Comparison of ENCODE assay signal across 1 cellular context in genomic region chr2:97908208-97908676, GRCh38.
TF ChIP-seq lines count a peak whose summit lies in the region.

No MANE protein-coding gene starts in this region.

TF ChIP-seq in GM12878, 131 proteins besides CTCF, POLR2A, EP300 and RAD21 (continued from another document and continues in another):
- TF ChIP-seq ZNF217 (IDR thresholded peaks at IDR 0.05) (no peak), RFX5 (IDR thresholded peaks at IDR 0.05; ENCODE audit: low read depth, low read length) (no peak), GATAD2B (conservative IDR thresholded peaks at IDR 0.05; ENCODE audit: low read depth) (peak; percentile 85), MYB (IDR thresholded peaks at IDR 0.05; ENCODE audit: borderline replicate concordance, low read depth, low read length) (no peak), SUPT20H (IDR thresholded peaks at IDR 0.05; ENCODE audit: borderline replicate concordance, control insufficient read depth, low read depth, low read length) (no peak), NRF1 (conservative IDR thresholded peaks at IDR 0.05; ENCODE audit: low read depth, low read length) (no peak), ESRRA (IDR thresholded peaks at IDR 0.05; ENCODE audit: low read length) (no peak), JUND (IDR thresholded peaks at IDR 0.05; ENCODE audit: low read depth, low read length) (no peak), HDAC6 (IDR thresholded peaks at IDR 0.05; ENCODE audit: unreplicated experiment) (no peak), TARDBP (IDR thresholded peaks at IDR 0.05; ENCODE audit: borderline replicate concordance) (no peak), SKIL (IDR thresholded peaks at IDR 0.05; ENCODE audit: low read depth, poor library complexity, severe bottlenecking) (no peak), CHD2 (IDR thresholded peaks at IDR 0.05; ENCODE audit: borderline replicate concordance, low read depth, low read length) (no peak; the same call in 1 of the 2 replicates), BMI1 (IDR thresholded peaks at IDR 0.05; ENCODE audit: borderline replicate concordance) (0 out of 2 replicates have a peak, but pooled peaks have one; percentile 11), SUZ12 (IDR thresholded peaks at IDR 0.05; ENCODE audit: unreplicated experiment) (no peak), ZZZ3 (IDR thresholded peaks at IDR 0.05; ENCODE audit: control insufficient read depth, insufficient read length, low read depth) (no peak), TCF7 (IDR thresholded peaks at IDR 0.05; ENCODE audit: borderline replicate concordance) (peak; percentile 89), DPF2 (IDR thresholded peaks at IDR 0.05) (peak; percentile 63), ETV6 (conservative IDR thresholded peaks at IDR 0.05 in 1 of 2, IDR thresholded peaks at IDR 0.05 in 1 of 2; ENCODE audit: borderline replicate concordance in 1 of 2, low read depth in 1 of 2) (no peak), CHD4 (IDR thresholded peaks at IDR 0.05) (no peak), ZBED1 (IDR thresholded peaks at IDR 0.05; ENCODE audit: borderline replicate concordance) (0 out of 2 replicates have a peak, but pooled peaks have one; percentile 23), MTA2 (IDR thresholded peaks at IDR 0.05; ENCODE audit: low read depth) (peak; percentile 88), IRF5 (IDR thresholded peaks at IDR 0.05; ENCODE audit: borderline replicate concordance) (no peak), NFIC (IDR thresholded peaks at IDR 0.05; ENCODE audit: low read depth, low read length) (peak; percentile 79; the same call in 1 of the 2 replicates), EGR1 (IDR thresholded peaks at IDR 0.05; ENCODE audit: borderline replicate concordance in 1 of 2, low read depth in 2 of 2, low read length in 2 of 2) (no peak), ZNF24 (IDR thresholded peaks at IDR 0.05) (no peak), RELA (IDR thresholded peaks at IDR 0.05; ENCODE audit: borderline replicate concordance, partially characterized antibody) (no peak), SREBF1 (IDR thresholded peaks at IDR 0.05; ENCODE audit: low read length) (no peak), TCF3 (IDR thresholded peaks at IDR 0.05; ENCODE audit: borderline replicate concordance, insufficient read depth, low read depth, low read length) (no peak), NFYA (IDR thresholded peaks at IDR 0.05; ENCODE audit: borderline replicate concordance, low read depth, low read length) (no peak), SRF (IDR thresholded peaks at IDR 0.05; ENCODE audit: low read depth in 2 of 2, low read length in 2 of 2) (no peak), SREBF2 (IDR thresholded peaks at IDR 0.05; ENCODE audit: low read length) (no peak)
- TF ChIP-seq, protein P1, sequence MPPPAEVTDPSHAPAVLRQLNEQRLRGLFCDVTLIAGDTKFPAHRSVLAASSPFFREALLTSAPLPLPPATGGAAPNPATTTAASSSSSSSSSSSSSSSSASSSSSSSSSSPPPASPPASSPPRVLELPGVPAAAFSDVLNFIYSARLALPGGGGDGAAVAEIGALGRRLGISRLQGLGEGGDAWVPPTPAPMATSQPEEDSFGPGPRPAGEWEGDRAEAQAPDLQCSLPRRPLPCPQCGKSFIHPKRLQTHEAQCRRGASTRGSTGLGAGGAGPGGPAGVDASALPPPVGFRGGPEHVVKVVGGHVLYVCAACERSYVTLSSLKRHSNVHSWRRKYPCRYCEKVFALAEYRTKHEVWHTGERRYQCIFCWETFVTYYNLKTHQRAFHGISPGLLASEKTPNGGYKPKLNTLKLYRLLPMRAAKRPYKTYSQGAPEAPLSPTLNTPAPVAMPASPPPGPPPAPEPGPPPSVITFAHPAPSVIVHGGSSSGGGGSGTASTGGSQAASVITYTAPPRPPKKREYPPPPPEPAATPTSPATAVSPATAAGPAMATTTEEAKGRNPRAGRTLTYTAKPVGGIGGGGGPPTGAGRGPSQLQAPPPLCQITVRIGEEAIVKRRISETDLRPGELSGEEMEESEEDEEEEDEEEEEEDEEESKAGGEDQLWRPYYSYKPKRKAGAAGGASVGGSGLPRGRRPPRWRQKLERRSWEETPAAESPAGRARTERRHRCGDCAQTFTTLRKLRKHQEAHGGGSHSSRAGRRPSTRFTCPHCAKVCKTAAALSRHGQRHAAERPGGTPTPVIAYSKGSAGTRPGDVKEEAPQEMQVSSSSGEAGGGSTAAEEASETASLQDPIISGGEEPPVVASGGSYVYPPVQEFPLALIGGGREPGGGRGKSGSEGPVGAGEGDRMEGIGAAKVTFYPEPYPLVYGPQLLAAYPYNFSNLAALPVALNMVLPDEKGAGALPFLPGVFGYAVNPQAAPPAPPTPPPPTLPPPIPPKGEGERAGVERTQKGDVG (CRISPR knock-in tag; IDR thresholded peaks at IDR 0.05): no peak
- TF ChIP-seq, protein P2, sequence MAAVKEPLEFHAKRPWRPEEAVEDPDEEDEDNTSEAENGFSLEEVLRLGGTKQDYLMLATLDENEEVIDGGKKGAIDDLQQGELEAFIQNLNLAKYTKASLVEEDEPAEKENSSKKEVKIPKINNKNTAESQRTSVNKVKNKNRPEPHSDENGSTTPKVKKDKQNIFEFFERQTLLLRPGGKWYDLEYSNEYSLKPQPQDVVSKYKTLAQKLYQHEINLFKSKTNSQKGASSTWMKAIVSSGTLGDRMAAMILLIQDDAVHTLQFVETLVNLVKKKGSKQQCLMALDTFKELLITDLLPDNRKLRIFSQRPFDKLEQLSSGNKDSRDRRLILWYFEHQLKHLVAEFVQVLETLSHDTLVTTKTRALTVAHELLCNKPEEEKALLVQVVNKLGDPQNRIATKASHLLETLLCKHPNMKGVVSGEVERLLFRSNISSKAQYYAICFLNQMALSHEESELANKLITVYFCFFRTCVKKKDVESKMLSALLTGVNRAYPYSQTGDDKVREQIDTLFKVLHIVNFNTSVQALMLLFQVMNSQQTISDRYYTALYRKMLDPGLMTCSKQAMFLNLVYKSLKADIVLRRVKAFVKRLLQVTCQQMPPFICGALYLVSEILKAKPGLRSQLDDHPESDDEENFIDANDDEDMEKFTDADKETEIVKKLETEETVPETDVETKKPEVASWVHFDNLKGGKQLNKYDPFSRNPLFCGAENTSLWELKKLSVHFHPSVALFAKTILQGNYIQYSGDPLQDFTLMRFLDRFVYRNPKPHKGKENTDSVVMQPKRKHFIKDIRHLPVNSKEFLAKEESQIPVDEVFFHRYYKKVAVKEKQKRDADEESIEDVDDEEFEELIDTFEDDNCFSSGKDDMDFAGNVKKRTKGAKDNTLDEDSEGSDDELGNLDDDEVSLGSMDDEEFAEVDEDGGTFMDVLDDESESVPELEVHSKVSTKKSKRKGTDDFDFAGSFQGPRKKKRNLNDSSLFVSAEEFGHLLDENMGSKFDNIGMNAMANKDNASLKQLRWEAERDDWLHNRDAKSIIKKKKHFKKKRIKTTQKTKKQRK (IDR thresholded peaks at IDR 0.05; ENCODE audit: low read depth, low read length): no peak
- TF ChIP-seq, protein P3, sequence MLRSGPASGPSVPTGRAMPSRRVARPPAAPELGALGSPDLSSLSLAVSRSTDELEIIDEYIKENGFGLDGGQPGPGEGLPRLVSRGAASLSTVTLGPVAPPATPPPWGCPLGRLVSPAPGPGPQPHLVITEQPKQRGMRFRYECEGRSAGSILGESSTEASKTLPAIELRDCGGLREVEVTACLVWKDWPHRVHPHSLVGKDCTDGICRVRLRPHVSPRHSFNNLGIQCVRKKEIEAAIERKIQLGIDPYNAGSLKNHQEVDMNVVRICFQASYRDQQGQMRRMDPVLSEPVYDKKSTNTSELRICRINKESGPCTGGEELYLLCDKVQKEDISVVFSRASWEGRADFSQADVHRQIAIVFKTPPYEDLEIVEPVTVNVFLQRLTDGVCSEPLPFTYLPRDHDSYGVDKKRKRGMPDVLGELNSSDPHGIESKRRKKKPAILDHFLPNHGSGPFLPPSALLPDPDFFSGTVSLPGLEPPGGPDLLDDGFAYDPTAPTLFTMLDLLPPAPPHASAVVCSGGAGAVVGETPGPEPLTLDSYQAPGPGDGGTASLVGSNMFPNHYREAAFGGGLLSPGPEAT (IDR thresholded peaks at IDR 0.05; ENCODE audit: low read depth): peak; percentile 90
- TF ChIP-seq, protein P4, sequence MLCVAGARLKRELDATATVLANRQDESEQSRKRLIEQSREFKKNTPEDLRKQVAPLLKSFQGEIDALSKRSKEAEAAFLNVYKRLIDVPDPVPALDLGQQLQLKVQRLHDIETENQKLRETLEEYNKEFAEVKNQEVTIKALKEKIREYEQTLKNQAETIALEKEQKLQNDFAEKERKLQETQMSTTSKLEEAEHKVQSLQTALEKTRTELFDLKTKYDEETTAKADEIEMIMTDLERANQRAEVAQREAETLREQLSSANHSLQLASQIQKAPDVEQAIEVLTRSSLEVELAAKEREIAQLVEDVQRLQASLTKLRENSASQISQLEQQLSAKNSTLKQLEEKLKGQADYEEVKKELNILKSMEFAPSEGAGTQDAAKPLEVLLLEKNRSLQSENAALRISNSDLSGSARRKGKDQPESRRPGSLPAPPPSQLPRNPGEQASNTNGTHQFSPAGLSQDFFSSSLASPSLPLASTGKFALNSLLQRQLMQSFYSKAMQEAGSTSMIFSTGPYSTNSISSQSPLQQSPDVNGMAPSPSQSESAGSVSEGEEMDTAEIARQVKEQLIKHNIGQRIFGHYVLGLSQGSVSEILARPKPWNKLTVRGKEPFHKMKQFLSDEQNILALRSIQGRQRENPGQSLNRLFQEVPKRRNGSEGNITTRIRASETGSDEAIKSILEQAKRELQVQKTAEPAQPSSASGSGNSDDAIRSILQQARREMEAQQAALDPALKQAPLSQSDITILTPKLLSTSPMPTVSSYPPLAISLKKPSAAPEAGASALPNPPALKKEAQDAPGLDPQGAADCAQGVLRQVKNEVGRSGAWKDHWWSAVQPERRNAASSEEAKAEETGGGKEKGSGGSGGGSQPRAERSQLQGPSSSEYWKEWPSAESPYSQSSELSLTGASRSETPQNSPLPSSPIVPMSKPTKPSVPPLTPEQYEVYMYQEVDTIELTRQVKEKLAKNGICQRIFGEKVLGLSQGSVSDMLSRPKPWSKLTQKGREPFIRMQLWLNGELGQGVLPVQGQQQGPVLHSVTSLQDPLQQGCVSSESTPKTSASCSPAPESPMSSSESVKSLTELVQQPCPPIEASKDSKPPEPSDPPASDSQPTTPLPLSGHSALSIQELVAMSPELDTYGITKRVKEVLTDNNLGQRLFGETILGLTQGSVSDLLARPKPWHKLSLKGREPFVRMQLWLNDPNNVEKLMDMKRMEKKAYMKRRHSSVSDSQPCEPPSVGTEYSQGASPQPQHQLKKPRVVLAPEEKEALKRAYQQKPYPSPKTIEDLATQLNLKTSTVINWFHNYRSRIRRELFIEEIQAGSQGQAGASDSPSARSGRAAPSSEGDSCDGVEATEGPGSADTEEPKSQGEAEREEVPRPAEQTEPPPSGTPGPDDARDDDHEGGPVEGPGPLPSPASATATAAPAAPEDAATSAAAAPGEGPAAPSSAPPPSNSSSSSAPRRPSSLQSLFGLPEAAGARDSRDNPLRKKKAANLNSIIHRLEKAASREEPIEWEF (IDR thresholded peaks at IDR 0.05; ENCODE audit: insufficient replicate concordance, low read depth, low read length): peak; percentile 75
- TF ChIP-seq, protein P5, sequence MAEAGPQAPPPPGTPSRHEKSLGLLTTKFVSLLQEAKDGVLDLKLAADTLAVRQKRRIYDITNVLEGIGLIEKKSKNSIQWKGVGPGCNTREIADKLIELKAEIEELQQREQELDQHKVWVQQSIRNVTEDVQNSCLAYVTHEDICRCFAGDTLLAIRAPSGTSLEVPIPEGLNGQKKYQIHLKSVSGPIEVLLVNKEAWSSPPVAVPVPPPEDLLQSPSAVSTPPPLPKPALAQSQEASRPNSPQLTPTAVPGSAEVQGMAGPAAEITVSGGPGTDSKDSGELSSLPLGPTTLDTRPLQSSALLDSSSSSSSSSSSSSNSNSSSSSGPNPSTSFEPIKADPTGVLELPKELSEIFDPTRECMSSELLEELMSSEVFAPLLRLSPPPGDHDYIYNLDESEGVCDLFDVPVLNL (IDR thresholded peaks at IDR 0.05; ENCODE audit: low read depth, low read length): no peak
- TF ChIP-seq, protein P6, sequence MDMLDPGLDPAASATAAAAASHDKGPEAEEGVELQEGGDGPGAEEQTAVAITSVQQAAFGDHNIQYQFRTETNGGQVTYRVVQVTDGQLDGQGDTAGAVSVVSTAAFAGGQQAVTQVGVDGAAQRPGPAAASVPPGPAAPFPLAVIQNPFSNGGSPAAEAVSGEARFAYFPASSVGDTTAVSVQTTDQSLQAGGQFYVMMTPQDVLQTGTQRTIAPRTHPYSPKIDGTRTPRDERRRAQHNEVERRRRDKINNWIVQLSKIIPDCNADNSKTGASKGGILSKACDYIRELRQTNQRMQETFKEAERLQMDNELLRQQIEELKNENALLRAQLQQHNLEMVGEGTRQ (IDR thresholded peaks at IDR 0.05; ENCODE audit: borderline replicate concordance, low read depth, low read length): no peak
